Comparison of ENCODE assay signal across 10 cellular contexts in genomic region chr16:56988161-56988947, GRCh38. TPM values are rescaled to one million over a fixed set of nuclear protein-coding genes. Genes with fewer than 3 reads are reported as not detected.
A peak's percentile ranks its signal among the peaks of the same experiment; 100 is the strongest.
DNase-seq lines count a peak whose midpoint lies in the region; ATAC-seq, FAIRE-seq and TF ChIP-seq lines count a peak whose summit lies in the region.
"Had no signal": no experiment of that assay in that cellular context is flagged by ENCODE, and none has a peak within 500 bp of the region (broad histone marks: within the 10 kb centered on the region; RNA-seq: fewer than 3 reads in every experiment).

No MANE protein-coding gene starts in this region.

- H4K20me1 ChIP-seq in OCI-LY3 (ENCODE audit: insufficient read depth, low read length) = no peaks in the 10 kb centered on the region
- H4K20me1 ChIP-seq in endothelial cell of umbilical vein (replicated peaks; ENCODE audit: control insufficient read depth, extremely low read depth, insufficient read depth, low read length) = no peaks in the 10 kb centered on the region

- POLR2A ChIA-PET in endothelial cell of umbilical vein (lab: Charles Lee) = interaction anchor here (0.6 kb wide), 1 partner anchor 23 kb away, joined by 3 read pairs; no protein-coding TSS in a partner anchor

- peak overlapping the region; percentile 88 for H3K4me2 ChIP-seq in OCI-LY3 (ENCODE audit: low read length)
- H3K4me2 ChIP-seq in endothelial cell of umbilical vein (ENCODE audit: insufficient read depth, low read length) = peak overlapping the region; percentile 97

- no peak overlapping the region; the same call in 1 of the 2 replicates for H2AFZ ChIP-seq in OCI-LY3 (ENCODE audit: low read depth, low read length)
- peak overlapping the region; percentile 99 for H2AFZ ChIP-seq in endothelial cell of umbilical vein (ENCODE audit: low read depth, low read length)

- DNase-seq in CD4-positive, CD25-positive, alpha-beta regulatory T cell = no peak
- DNase-seq in endothelial cell of umbilical vein (ENCODE audit: low read depth, low spot score) (no peak), osteocyte (ENCODE audit: extremely low spot score, unreplicated experiment) (no peak), NOMO-1 treated with dmso at 0.1 percent for 144 hours (lab: John Stamatoyannopoulos, UW; ENCODE audit: unreplicated experiment) (no peak), NCI-H1436 (lab: John Stamatoyannopoulos, UW) (no peak)

- H3K4me1 ChIP-seq in CD4-positive, CD25-positive, alpha-beta regulatory T cell (ENCODE audit: control insufficient read depth, insufficient read depth, low read length, poor library complexity, severe bottlenecking) = peaks cover 85% of the 10 kb centered on the region
- H3K4me1 ChIP-seq in OCI-LY3 (ENCODE audit: low read length) (peaks cover 18% of the 10 kb centered on the region), endothelial cell of umbilical vein (ENCODE audit: control insufficient read depth, extremely low read depth, insufficient read depth, low read length) (peaks cover 17% of the 10 kb centered on the region)

- H3K27ac ChIP-seq in CD4-positive, CD25-positive, alpha-beta regulatory T cell (ENCODE audit: insufficient read depth, low read length, poor library complexity, severe bottlenecking) = peak overlapping the region; percentile 88
- no peak overlapping the region for H3K27ac ChIP-seq in OCI-LY3 (ENCODE audit: low read length)
- no peak overlapping the region for H3K27ac ChIP-seq in endothelial cell of umbilical vein (ENCODE audit: insufficient read depth, low read depth, low read length)

- no peaks in the 10 kb centered on the region for H3K27me3 ChIP-seq in CD4-positive, CD25-positive, alpha-beta regulatory T cell (ENCODE audit: control insufficient read depth, insufficient read depth, low read length)
- H3K27me3 ChIP-seq in OCI-LY3 (ENCODE audit: low read depth, low read length) (no peaks in the 10 kb centered on the region), endothelial cell of umbilical vein (ENCODE audit: control insufficient read depth in 2 of 2, insufficient read depth in 2 of 2, low read length in 2 of 2) (no peaks in the 10 kb centered on the region)

- H3K79me2 ChIP-seq in OCI-LY3 (ENCODE audit: low read length) (peaks cover 39% of the 10 kb centered on the region), endothelial cell of umbilical vein (ENCODE audit: control insufficient read depth, insufficient read depth, low read length) (peaks cover 6% of the 10 kb centered on the region)

- no peak for FAIRE-seq in endothelial cell of umbilical vein (lab: Jason Lieb, UNC)

- BruUV-seq in endothelial cell of umbilical vein (replicated peaks; lab: Mats Ljungman, UMichigan) = no TSS peak

- intact Hi-C loops in endothelial cell of umbilical vein (cut with micrococcal nuclease) = no loop called here

- peaks cover 33% of the 10 kb centered on the region for H3K36me3 Mint-ChIP-seq in CD4-positive, CD25-positive, alpha-beta regulatory T cell
- no peaks in the 10 kb centered on the region for H3K36me3 Mint-ChIP-seq in osteocyte (ENCODE audit: unreplicated experiment)

- no peaks in the 10 kb centered on the region for H3K9me3 Mint-ChIP-seq in CD4-positive, CD25-positive, alpha-beta regulatory T cell
- no peaks in the 10 kb centered on the region for H3K9me3 Mint-ChIP-seq in osteocyte (ENCODE audit: unreplicated experiment)

- dilution Hi-C loops in endothelial cell of umbilical vein (cut with MboI; ENCODE audit: extremely low pct_ligation_motif_present, low sequenced_read_pairs) = no loop called here

- TF ChIP-seq CTCF in OCI-LY3 (IDR thresholded peaks at IDR 0.05; ENCODE audit: low read depth, low read length) (no peak), endothelial cell of umbilical vein (IDR thresholded peaks at IDR 0.05; ENCODE audit: extremely low read depth in 1 of 2, insufficient read depth in 1 of 2, low read depth in 1 of 2, low read length in 2 of 2) (no peak), osteocyte (IDR thresholded peaks at IDR 0.05) (no peak)

- TF ChIP-seq POLR2A in endothelial cell of umbilical vein (IDR thresholded peaks at IDR 0.05; ENCODE audit: low read depth, low read length) = no peak

- peak overlapping the region; percentile 94 for H3K4me3 ChIP-seq in CD4-positive, CD25-positive, alpha-beta regulatory T cell (ENCODE audit: low read depth, low read length)
- peak overlapping the region; percentile 85 for H3K4me3 ChIP-seq in OCI-LY3 (ENCODE audit: low read length)
- H3K4me3 ChIP-seq in endothelial cell of umbilical vein (replicated peaks in 1 of 3; ENCODE audit: insufficient read depth in 1 of 3, low read depth in 1 of 3, low read length in 3 of 3) = no peak overlapping the region

- H3K36me3 ChIP-seq in CD4-positive, CD25-positive, alpha-beta regulatory T cell (ENCODE audit: control insufficient read depth, insufficient read depth, low read length) = peaks cover 15% of the 10 kb centered on the region
- H3K36me3 ChIP-seq in OCI-LY3 (replicated peaks; ENCODE audit: low read depth, low read length) (peaks cover 11% of the 10 kb centered on the region), endothelial cell of umbilical vein (ENCODE audit: control insufficient read depth in 2 of 2, extremely low read depth in 1 of 2, insufficient read depth in 2 of 2, low read length in 2 of 2) (no peaks in the 10 kb centered on the region)

- no peaks in the 10 kb centered on the region for H3K27me3 Mint-ChIP-seq in CD4-positive, CD25-positive, alpha-beta regulatory T cell
- H3K27me3 Mint-ChIP-seq in osteocyte (ENCODE audit: unreplicated experiment) = no peaks in the 10 kb centered on the region

- no peaks in the 10 kb centered on the region for H3K9me1 ChIP-seq in endothelial cell of umbilical vein (replicated peaks; ENCODE audit: control insufficient read depth, extremely low read depth, insufficient read depth, low read length)

- CTCF ChIA-PET in endothelial cell of umbilical vein (lab: Charles Lee) = interaction anchor here (0.8 to 3.2 kb wide), 5 partner anchors 7 to 193 kb away, joined by 3 to 27 read pairs (median 3); no protein-coding TSS in a partner anchor

- no peak for ATAC-seq in CD4-positive, CD25-positive, alpha-beta regulatory T cell (ENCODE audit: low read depth in 2 of 2)
- no peak for ATAC-seq in HG02623 (IDR thresholded peaks at IDR 0.05; ENCODE audit: unreplicated experiment)
- no peak for ATAC-seq in GM21360 (IDR thresholded peaks at IDR 0.05; ENCODE audit: unreplicated experiment)

- H3K9me3 ChIP-seq in CD4-positive, CD25-positive, alpha-beta regulatory T cell (ENCODE audit: control insufficient read depth in 2 of 2, low read length in 2 of 2) = no peaks in the 10 kb centered on the region
- H3K9me3 ChIP-seq in OCI-LY3 (ENCODE audit: insufficient read depth, low read length) = no peaks in the 10 kb centered on the region
- no peaks in the 10 kb centered on the region for H3K9me3 ChIP-seq in endothelial cell of umbilical vein (replicated peaks; ENCODE audit: control insufficient read depth, insufficient read depth, low read length)

- peak overlapping the region; percentile 99 to 100 (median 100) for H3K4me3 Mint-ChIP-seq in CD4-positive, CD25-positive, alpha-beta regulatory T cell
- H3K4me3 Mint-ChIP-seq in osteocyte (ENCODE audit: unreplicated experiment) = peak overlapping the region; percentile 98

- peaks cover 6 to 78% (median 55%) of the 10 kb centered on the region in 4 donors for H3K4me1 Mint-ChIP-seq in CD4-positive, CD25-positive, alpha-beta regulatory T cell
- peaks cover 51% of the 10 kb centered on the region for H3K4me1 Mint-ChIP-seq in osteocyte (ENCODE audit: unreplicated experiment)

- H3K9ac ChIP-seq in OCI-LY3 (ENCODE audit: low read length) (peak overlapping the region; percentile 84), endothelial cell of umbilical vein (replicated peaks; ENCODE audit: extremely low read depth, insufficient read depth, low read length) (no peak overlapping the region)

- peak overlapping the region; percentile 96 to 100 (median 98) for H3K27ac Mint-ChIP-seq in CD4-positive, CD25-positive, alpha-beta regulatory T cell
- H3K27ac Mint-ChIP-seq in osteocyte (ENCODE audit: unreplicated experiment) = peak overlapping the region; percentile 96

RNA-seq across cellular contexts. Expression of gene NLRC5, which starts 1.0 kb away (rescaled TPM):
- 842 TPM for total RNA-seq in CD4-positive, CD25-positive, alpha-beta regulatory T cell
- 100 to 1,000 TPM in 1 of 4 donors, 10 to 100 TPM in 3; 75.3 to 112 (median 97.2) TPM for polyA plus RNA-seq in CD4-positive, CD25-positive, alpha-beta regulatory T cell
- 20.1 and 26.3 TPM in 2 replicates for total RNA-seq in endothelial cell of umbilical vein
- 7.4 and 8.0 TPM in 2 replicates for polyA plus RNA-seq in endothelial cell of umbilical vein
- 5.1 and 5.7 TPM in 2 replicates for polyA plus RNA-seq in endothelial cell of umbilical vein (2011; cell fraction: cytosol; rRNA removed)
- 33.9 and 47.2 TPM in 2 replicates for polyA plus RNA-seq in endothelial cell of umbilical vein (2011; cell fraction: nucleus; rRNA removed)
- 11.6 and 14.4 TPM in 2 replicates for polyA plus RNA-seq in endothelial cell of umbilical vein (2012)
- polyA minus RNA-seq in endothelial cell of umbilical vein = 14.2 and 18.8 TPM in 2 replicates
- polyA minus RNA-seq in endothelial cell of umbilical vein (2011; cell fraction: cytosol; rRNA and poly(A)+ RNA removed) = 17.2 TPM
- polyA minus RNA-seq in endothelial cell of umbilical vein (2011; cell fraction: nucleus; rRNA and poly(A)+ RNA removed) = 33.6 and 37.9 TPM in 2 replicates
- 21.1 and 24.7 TPM in 2 replicates for total RNA-seq in osteocyte

RNA-seq across cellular contexts. Expression of gene CETP, which starts 26.6 kb away (rescaled TPM):
- total RNA-seq in CD4-positive, CD25-positive, alpha-beta regulatory T cell = not detected
- polyA plus RNA-seq in CD4-positive, CD25-positive, alpha-beta regulatory T cell = under 1 TPM in 1 of 4 donors, not detected in 3; 0.27 TPM
- total RNA-seq in endothelial cell of umbilical vein (2.8 and 3.3 TPM in 2 replicates), osteocyte (not detected in 2 replicates)
- 1.9 and 2.2 TPM in 2 replicates for polyA plus RNA-seq in endothelial cell of umbilical vein
- polyA plus RNA-seq in endothelial cell of umbilical vein (2011; cell fraction: cytosol; rRNA removed) = 1.8 and 2.2 TPM in 2 replicates
- polyA plus RNA-seq in endothelial cell of umbilical vein (2011; cell fraction: nucleus; rRNA removed) = 1.6 and 1.9 TPM in 2 replicates
- 0.30 and 0.75 TPM in 2 replicates for polyA plus RNA-seq in endothelial cell of umbilical vein (2012)
- 1.1 and 2.3 TPM in 2 replicates for polyA minus RNA-seq in endothelial cell of umbilical vein
- polyA minus RNA-seq in endothelial cell of umbilical vein (2011; cell fraction: cytosol; rRNA and poly(A)+ RNA removed) = not detected
- polyA minus RNA-seq in endothelial cell of umbilical vein (2011; cell fraction: nucleus; rRNA and poly(A)+ RNA removed) = 0.24 and 0.38 TPM in 2 replicates
- total RNA-seq: myocyte; T-helper 2 cell treated with Interferon-gamma antibody and Interleukin-4, amounts not matched to agents 100 ng/mL and 5 ng/mL, for 36 hours had no signal

RNA-seq across cellular contexts. Expression of gene HERPUD1, which starts 56.4 kb away (rescaled TPM):
- 454 TPM for total RNA-seq in CD4-positive, CD25-positive, alpha-beta regulatory T cell
- 100 to 1,000 TPM; 133 to 174 (median 144) TPM for polyA plus RNA-seq in CD4-positive, CD25-positive, alpha-beta regulatory T cell
- total RNA-seq in endothelial cell of umbilical vein = 101 and 109 TPM in 2 replicates
- polyA plus RNA-seq in endothelial cell of umbilical vein = 105 and 107 TPM in 2 replicates
- 79.8 and 103 TPM in 2 replicates for polyA plus RNA-seq in endothelial cell of umbilical vein (2011; cell fraction: cytosol; rRNA removed)
- polyA plus RNA-seq in endothelial cell of umbilical vein (2011; cell fraction: nucleus; rRNA removed) = 233 and 249 TPM in 2 replicates
- polyA plus RNA-seq in endothelial cell of umbilical vein (2012) = 83.3 and 94.7 TPM in 2 replicates
- 239 and 250 TPM in 2 replicates for polyA minus RNA-seq in endothelial cell of umbilical vein
- 66.9 TPM for polyA minus RNA-seq in endothelial cell of umbilical vein (2011; cell fraction: cytosol; rRNA and poly(A)+ RNA removed)
- 262 and 391 TPM in 2 replicates for polyA minus RNA-seq in endothelial cell of umbilical vein (2011; cell fraction: nucleus; rRNA and poly(A)+ RNA removed)
- total RNA-seq in osteocyte = 251 and 285 TPM in 2 replicates

Comparison
In these comparisons a context has a peak if more than half of its experiments do, and no peak if none do; other contexts are left out.
1. H3K4me3 ChIP-seq: peak in CD4-positive, CD25-positive, alpha-beta regulatory T cell (single experiment) and OCI-LY3 (single experiment); none in endothelial cell of umbilical vein (0 of 3).
2. RNA of gene NLRC5, which starts 1.0 kb away (total RNA-seq): 842 TPM in CD4-positive, CD25-positive, alpha-beta regulatory T cell (single experiment); 20.1 to 26.3 TPM in endothelial cell of umbilical vein and 21.1 to 24.7 TPM in osteocyte; every median in the first group is over 10 times any median in the second.